ENCODE assay signal across 8 cellular contexts in the genomic region with DNA sequence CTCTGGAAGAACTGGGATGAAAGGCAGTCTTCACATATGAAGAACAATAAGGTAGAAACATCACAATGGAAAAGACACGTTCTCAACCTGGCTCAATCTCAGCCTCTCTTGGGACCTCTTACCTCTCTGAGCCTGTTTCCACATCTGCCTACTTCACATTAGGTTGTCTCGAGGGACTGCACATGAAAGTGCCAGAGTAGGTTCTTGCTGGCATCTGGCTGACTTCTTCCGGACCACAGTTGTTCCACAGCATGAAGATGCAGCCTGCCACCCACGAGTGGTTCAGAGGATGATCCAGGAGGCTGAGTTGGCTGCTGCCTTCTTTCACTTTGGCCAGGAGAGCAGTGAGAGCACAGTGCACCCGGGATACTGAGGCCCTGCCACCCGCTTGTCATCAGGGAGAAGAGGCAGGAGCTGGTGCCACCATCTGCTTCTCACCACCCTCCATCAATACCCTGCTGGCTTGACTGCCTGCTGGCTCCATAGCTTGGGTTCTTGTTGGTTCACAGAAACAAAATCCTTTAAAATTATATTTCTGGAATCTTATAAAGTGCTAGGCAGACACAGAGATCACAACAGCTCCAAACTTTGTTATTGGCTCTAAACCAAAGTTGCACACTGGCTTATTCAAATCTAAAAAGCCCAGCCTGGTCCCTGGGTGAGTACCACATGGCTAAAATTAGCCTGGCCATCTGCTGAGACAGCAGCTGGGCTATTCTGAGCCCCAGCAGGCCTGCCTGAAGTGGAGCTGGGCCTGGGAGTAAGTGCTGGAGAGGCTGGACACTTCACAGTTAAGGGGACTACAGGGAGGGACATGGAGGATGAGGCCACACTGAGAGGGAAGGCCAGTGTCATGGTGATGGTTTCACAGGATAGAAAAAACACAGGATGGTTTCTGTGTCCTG. TPM values are rescaled to one million over a fixed set of nuclear protein-coding genes. Genes with fewer than 3 reads are reported as not detected.
DNase-seq lines count a peak whose midpoint lies in the region; ATAC-seq, FAIRE-seq and TF ChIP-seq lines count a peak whose summit lies in the region.

No MANE protein-coding gene starts in this region.

- H3K27ac ChIP-seq in pancreas: no peak overlapping the region

- FAIRE-seq in pancreas (lab: Jason Lieb, UNC): no peak

- POLR2A ChIA-PET in activated CD8-positive, alpha-beta T cell treated with anti-CD3 and anti-CD28 coated beads for 36 hours (lab: Charles Lee): interaction anchor here (0.8 to 1.0 kb wide), 2 partner anchors 9 to 50 kb away, joined by 3 read pairs; no protein-coding TSS in a partner anchor
- POLR2A ChIA-PET in HEK293T (lab: Yijun Ruan, JAX): interaction anchor here (1.4 kb wide), 1 partner anchor 47 kb away, joined by 4 read pairs; a partner anchor contains a TSS

- no peaks in the 10 kb centered on the region for H3K4me1 ChIP-seq in pancreas

- TF ChIP-seq CTCF in activated CD8-positive, alpha-beta T cell treated with anti-CD3 and anti-CD28 coated beads for 36 hours (IDR thresholded peaks at IDR 0.05): no peak
- no peak for TF ChIP-seq CTCF in pancreas (IDR thresholded peaks at IDR 0.05)

- no peak for DNase-seq in activated CD8-positive, alpha-beta T cell treated with anti-CD3 and anti-CD28 coated beads for 36 hours
- DNase-seq in pancreas (no peak), erythroblast (lab: John Stamatoyannopoulos, UW) (no peak), HEK293T (ENCODE audit: extremely low spot score) (no peak), COR-L47 (lab: John Stamatoyannopoulos, UW) (no peak)

- WGBS in pancreas, 2 donors: 77 to 81% methylated on average over 6 of the region's 6 CpGs

- CTCF ChIA-PET in activated CD8-positive, alpha-beta T cell treated with anti-CD3 and anti-CD28 coated beads for 36 hours (lab: Charles Lee): no interaction called here
- CTCF ChIA-PET in HEK293T (lab: Yijun Ruan, JAX): interaction anchor here (0.6 to 0.8 kb wide), 4 partner anchors 10 to 88 kb away, joined by 3 to 5 read pairs (median 3); no protein-coding TSS in a partner anchor

- H3K9me3 ChIP-seq in pancreas: no peaks in the 10 kb centered on the region

- peak overlapping the region; percentile 38 for H3K27ac Mint-ChIP-seq in activated CD8-positive, alpha-beta T cell treated with anti-CD3 and anti-CD28 coated beads for 36 hours

- H3K27me3 ChIP-seq in pancreas: no peaks in the 10 kb centered on the region

- H3K36me3 ChIP-seq in pancreas: peaks cover 0 to 23% (median 4%) of the 10 kb centered on the region in 3 donors

- H3K4me3 ChIP-seq in pancreas: no peak overlapping the region

- no peak overlapping the region for H3K4me3 Mint-ChIP-seq in activated CD8-positive, alpha-beta T cell treated with anti-CD3 and anti-CD28 coated beads for 36 hours

- intact Hi-C loops in activated CD8-positive, alpha-beta T cell treated with anti-CD3 and anti-CD28 coated beads for 36 hours (cut with micrococcal nuclease): no loop called here
- intact Hi-C loops in pancreas (cut with DNase I): no loop called here

- peak; percentile 24 for ATAC-seq in GM19025 (IDR thresholded peaks at IDR 0.05; ENCODE audit: low read depth, unreplicated experiment)
- ATAC-seq in HG03039 (IDR thresholded peaks at IDR 0.05; ENCODE audit: unreplicated experiment): peak; percentile 45
- no peak for ATAC-seq in activated CD8-positive, alpha-beta T cell treated with anti-CD3 and anti-CD28 coated beads for 36 hours
- ATAC-seq in pancreas: peak in 3 of 4 donors; percentile 11 to 52 (median 41)
- no peak for ATAC-seq in HG02610 (IDR thresholded peaks at IDR 0.05; ENCODE audit: unreplicated experiment)

- no peaks in the 10 kb centered on the region for H3K9me3 Mint-ChIP-seq in activated CD8-positive, alpha-beta T cell treated with anti-CD3 and anti-CD28 coated beads for 36 hours

- TF ChIP-seq POLR2A in erythroblast (IDR thresholded peaks at IDR 0.05; ENCODE audit: low read length): no peak

- H3K4me1 Mint-ChIP-seq in activated CD8-positive, alpha-beta T cell treated with anti-CD3 and anti-CD28 coated beads for 36 hours (ENCODE audit: low read depth): no peaks in the 10 kb centered on the region

- no peaks in the 10 kb centered on the region for H3K27me3 Mint-ChIP-seq in activated CD8-positive, alpha-beta T cell treated with anti-CD3 and anti-CD28 coated beads for 36 hours

- peaks cover 17% of the 10 kb centered on the region for H3K36me3 Mint-ChIP-seq in activated CD8-positive, alpha-beta T cell treated with anti-CD3 and anti-CD28 coated beads for 36 hours (ENCODE audit: low read depth)

TF ChIP-seq in HEK293T, 16 proteins besides CTCF, POLR2A, EP300 and RAD21:
- TF ChIP-seq SUZ12 (IDR thresholded peaks at IDR 0.05) (no peak), HDGF (IDR thresholded peaks at IDR 0.05; ENCODE audit: borderline replicate concordance) (no peak), FOXA1 (IDR thresholded peaks at IDR 0.05) (no peak), BHLHE40 (IDR thresholded peaks at IDR 0.05; ENCODE audit: borderline replicate concordance) (no peak), ZNF384 (IDR thresholded peaks at IDR 0.05) (no peak), LEF1 (IDR thresholded peaks at IDR 0.05; ENCODE audit: borderline replicate concordance) (no peak), CTBP1 (IDR thresholded peaks at IDR 0.05; ENCODE audit: borderline replicate concordance) (no peak), SP1 (IDR thresholded peaks at IDR 0.05) (no peak)
- TF ChIP-seq, protein P1, sequence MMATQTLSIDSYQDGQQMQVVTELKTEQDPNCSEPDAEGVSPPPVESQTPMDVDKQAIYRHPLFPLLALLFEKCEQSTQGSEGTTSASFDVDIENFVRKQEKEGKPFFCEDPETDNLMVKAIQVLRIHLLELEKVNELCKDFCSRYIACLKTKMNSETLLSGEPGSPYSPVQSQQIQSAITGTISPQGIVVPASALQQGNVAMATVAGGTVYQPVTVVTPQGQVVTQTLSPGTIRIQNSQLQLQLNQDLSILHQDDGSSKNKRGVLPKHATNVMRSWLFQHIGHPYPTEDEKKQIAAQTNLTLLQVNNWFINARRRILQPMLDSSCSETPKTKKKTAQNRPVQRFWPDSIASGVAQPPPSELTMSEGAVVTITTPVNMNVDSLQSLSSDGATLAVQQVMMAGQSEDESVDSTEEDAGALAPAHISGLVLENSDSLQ (IDR thresholded peaks at IDR 0.05): no peak

RNA-seq across cellular contexts. Expression of a gene that starts 47.0 kb away (rescaled TPM):
- total RNA-seq in activated CD8-positive, alpha-beta T cell treated with anti-CD3 and anti-CD28 coated beads for 36 hours: 10 to 100 TPM; 10.2 to 11.3 TPM
- total RNA-seq in pancreas: 1 to 10 TPM in 4 of 6 donors, under 1 TPM in 2; 0.57 to 2.2 (median 1.2) TPM
- polyA plus RNA-seq in pancreas: 1 to 10 TPM in 1 of 2 donors, under 1 TPM in 1; 0.72 to 1.3 TPM

RNA-seq across cellular contexts. Expression of a gene that starts 52.0 kb away (rescaled TPM):
- total RNA-seq in activated CD8-positive, alpha-beta T cell treated with anti-CD3 and anti-CD28 coated beads for 36 hours: 100 to 1,000 TPM; 203 to 206 TPM
- 10 to 100 TPM; 40.7 to 69.4 (median 52.5) TPM for total RNA-seq in pancreas
- 10 to 100 TPM; 16.8 to 23.8 TPM for polyA plus RNA-seq in pancreas

Comparison
In these comparisons a context has a peak if more than half of its experiments do, and no peak if none do; other contexts are left out.
1. ATAC-seq: peak in GM19025 (single experiment), HG03039 (single experiment) and pancreas (3 of 4); none in activated CD8-positive, alpha-beta T cell treated with anti-CD3 and anti-CD28 coated beads for 36 hours (single experiment) and HG02610 (single experiment).